In the genomic region with DNA sequence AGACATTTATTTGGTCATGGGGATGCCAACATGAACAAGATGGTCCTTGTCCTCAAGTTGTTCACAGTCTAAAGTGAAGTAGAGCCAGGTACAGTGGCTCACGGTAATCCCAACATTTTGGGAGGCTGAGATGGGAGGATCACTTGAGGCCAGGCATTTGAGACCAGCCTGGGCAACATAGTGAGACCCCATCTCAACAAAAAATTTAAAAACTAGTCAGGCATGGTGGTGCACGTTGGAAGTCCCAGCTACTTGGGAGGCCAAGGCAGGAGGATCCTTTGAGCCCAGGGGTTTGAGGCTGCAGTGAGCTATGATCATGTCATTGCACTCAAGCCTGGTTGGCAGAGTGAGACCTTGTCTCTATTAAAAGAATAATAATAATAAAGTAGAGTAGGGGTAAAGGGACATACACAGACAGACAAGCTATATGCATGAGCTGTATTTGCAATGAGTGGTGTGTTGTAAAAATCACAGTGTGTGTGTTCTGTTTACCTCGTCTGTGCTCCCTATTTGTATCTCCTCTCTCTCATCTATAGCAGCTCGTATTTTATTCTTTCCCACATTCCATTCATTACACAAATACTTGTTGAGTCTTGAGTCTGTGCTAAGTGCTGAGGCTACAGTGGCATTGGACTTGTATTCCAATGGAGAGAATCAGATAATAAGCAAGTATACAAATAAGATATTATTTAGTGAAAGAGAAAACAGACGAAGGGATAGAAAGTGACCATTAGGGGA, we compare ENCODE assay signal across 15 cellular contexts.
"Had no signal": no experiment of that assay in that cellular context is flagged by ENCODE, and none has a peak within 500 bp of the region (broad histone marks: within the 10 kb centered on the region; RNA-seq: fewer than 3 reads in every experiment).

No MANE protein-coding gene starts in this region.

- H3K9me3 ChIP-seq: gastroesophageal sphincter, neutrophil, suprapubic skin had no signal

- H3K4me1 ChIP-seq: suprapubic skin had no signal

- H3K4me3 ChIP-seq: gastroesophageal sphincter, lung, suprapubic skin had no signal

- H3K27ac ChIP-seq: gastroesophageal sphincter, neutrophil, suprapubic skin had no signal

- ATAC-seq: activated naive CD8-positive, alpha-beta T cell treated with anti-CD3 and anti-CD28 coated beads, Interleukin-2, amount 50 U/mL, for 24 hours; activated T-cell treated with anti-CD3 and anti-CD28 coated beads, Interleukin-2, amount 50 U/mL, for 72 hours; gastroesophageal sphincter; naive thymus-derived CD8-positive, alpha-beta T cell; right cardiac atrium had no signal

- H3K36me3 ChIP-seq: gastroesophageal sphincter, neutrophil, suprapubic skin had no signal

- H3K27me3 ChIP-seq: gastroesophageal sphincter, suprapubic skin had no signal

- DNase-seq: activated CD4-positive, alpha-beta T cell treated with anti-CD3 and anti-CD28 coated beads, Interleukin-2, amount 50 U/mL, for 48 hours; activated CD4-positive, CD25-positive, alpha-beta regulatory T cell treated with anti-CD3 and anti-CD28 coated beads, Interleukin-2, amount 50 U/mL, for 72 hours; activated naive CD8-positive, alpha-beta T cell treated with anti-CD3 and anti-CD28 coated beads, Interleukin-2, amount 50 U/mL, for 24 hours; activated T-cell treated with anti-CD3 and anti-CD28 coated beads, Interleukin-2, amount 50 U/mL, for 72 hours; central memory CD4-positive, alpha-beta T cell; effector memory CD4-positive, alpha-beta T cell; kidney; naive thymus-derived CD8-positive, alpha-beta T cell; right cardiac atrium; stimulated activated CD4-positive, alpha-beta T cell treated with anti-CD3 and anti-CD28 coated beads, Interleukin-2, amount 100 ng/mL, for 24 hours; stimulated activated naive CD4-positive, alpha-beta T cell treated with Interleukin-2 at 50 U/mL for 16 hours had no signal

- FAIRE-seq: kidney had no signal
